Comparison of ENCODE assay signal across 11 cellular contexts in genomic region chr7:75056476-75056875, GRCh38. TPM values are rescaled to one million over a fixed set of nuclear protein-coding genes. Genes with fewer than 3 reads are reported as not detected.
A peak's percentile ranks its signal among the peaks of the same experiment; 100 is the strongest.
DNase-seq lines count a peak whose midpoint lies in the region; TF ChIP-seq lines count a peak whose summit lies in the region.
"Had no signal": no experiment of that assay in that cellular context is flagged by ENCODE, and none has a peak within 500 bp of the region (broad histone marks: within the 10 kb centered on the region; RNA-seq: fewer than 3 reads in every experiment).

No MANE protein-coding gene starts in this region.

- H3K4me3 ChIP-seq in brain microvascular endothelial cell (ENCODE audit: low read depth, low read length): no peak overlapping the region
- no peak overlapping the region for H3K4me3 ChIP-seq in subcutaneous abdominal adipose tissue (ENCODE audit: low read depth in 1 of 5, low read length in 5 of 5)

- peaks cover 34% of the 10 kb centered on the region for H3K4me1 Mint-ChIP-seq in HFFc6 (ENCODE audit: low read depth)

- H3K36me3 ChIP-seq in brain microvascular endothelial cell (replicated peaks) (peaks cover 56% of the 10 kb centered on the region), subcutaneous abdominal adipose tissue (ENCODE audit: control insufficient read depth in 5 of 5, insufficient read depth in 5 of 5, low read length in 5 of 5) (peaks cover 0 to 96% (median 83%) of the 10 kb centered on the region in 5 donors)

- H3K9me3 ChIP-seq in subcutaneous abdominal adipose tissue (ENCODE audit: control insufficient read depth in 5 of 5, low read length in 5 of 5): no peaks in the 10 kb centered on the region

- H3K36me3 Mint-ChIP-seq in HFFc6 (ENCODE audit: low read depth): peaks cover 23% of the 10 kb centered on the region

- no peaks in the 10 kb centered on the region for H3K27me3 ChIP-seq in brain microvascular endothelial cell (replicated peaks)
- no peaks in the 10 kb centered on the region for H3K27me3 ChIP-seq in subcutaneous abdominal adipose tissue (ENCODE audit: control insufficient read depth in 5 of 5, insufficient read depth in 4 of 5, low read length in 5 of 5)

- H3K4me1 ChIP-seq in subcutaneous abdominal adipose tissue (ENCODE audit: control insufficient read depth in 5 of 5, insufficient read depth in 5 of 5, low read length in 5 of 5): peaks cover 6 to 34% (median 27%) of the 10 kb centered on the region in 5 donors
- H3K4me1 ChIP-seq: parathyroid adenoma had no signal

- no peaks in the 10 kb centered on the region; the same call in 1 of the 2 replicates for H3K27me3 Mint-ChIP-seq in HFFc6 (ENCODE audit: insufficient read depth)
- H3K27me3 Mint-ChIP-seq: activated T-cell treated with anti-CD3 and anti-CD28 coated beads, Interleukin-2, amount 50 U/mL, for 24 hours had no signal

- H3K9me3 Mint-ChIP-seq in HFFc6: no peaks in the 10 kb centered on the region
- H3K9me3 Mint-ChIP-seq: activated T-cell treated with anti-CD3 and anti-CD28 coated beads, Interleukin-2, amount 50 U/mL, for 24 hours had no signal

- DNase-seq in HFFc6 (no peak), brain microvascular endothelial cell (peak; percentile 37), left kidney (ENCODE audit: low read depth, low spot score) (peak; percentile 5), DMS114 treated with DMSO at 0.1 percent for 48 hours (lab: John Stamatoyannopoulos, UW; ENCODE audit: unreplicated experiment) (no peak), SHP77 treated with DMSO at 0.1 percent for 48 hours (lab: John Stamatoyannopoulos, UW) (no peak), NCI-H2227 (lab: John Stamatoyannopoulos, UW; ENCODE audit: unreplicated experiment) (no peak)
- no peak for DNase-seq in activated CD4-positive, alpha-beta T cell treated with anti-CD3 and anti-CD28 coated beads, Interleukin-2, amount 50 U/mL, for 4 hours
- DNase-seq: activated T-cell treated with anti-CD3 and anti-CD28 coated beads, Interleukin-2, amount 50 U/mL, for 24 hours; NCI-H1105 treated with DMSO at 0.1 percent for 48 hours had no signal

- H3K4me3 Mint-ChIP-seq in HFFc6: peak overlapping the region; percentile 15; the same call in 1 of the 2 replicates
- H3K4me3 Mint-ChIP-seq: activated T-cell treated with anti-CD3 and anti-CD28 coated beads, Interleukin-2, amount 50 U/mL, for 24 hours had no signal

- peak overlapping the region; percentile 93 for H3K27ac Mint-ChIP-seq in HFFc6

- TF ChIP-seq CTCF in HFFc6 (IDR thresholded peaks at IDR 0.05) (no peak), brain microvascular endothelial cell (IDR thresholded peaks at IDR 0.05; ENCODE audit: low read depth, low read length, missing control alignments) (no peak)

- H3K9ac ChIP-seq in subcutaneous abdominal adipose tissue (ENCODE audit: low read length in 5 of 5): peak overlapping the region in 1 of 5 donors; percentile 42
- H3K9ac ChIP-seq: parathyroid adenoma had no signal

- in situ Hi-C loops in brain microvascular endothelial cell (cut with HindIII; ENCODE audit: low pct_ligation_motif_present, low sequenced_read_pairs): no loop called here

- H3K27ac ChIP-seq in brain microvascular endothelial cell (no peak overlapping the region), subcutaneous abdominal adipose tissue (ENCODE audit: low read depth, low read length) (peak overlapping the region; percentile 45)
- H3K27ac ChIP-seq: parathyroid adenoma had no signal

RNA-seq across cellular contexts. Expression of gene RCC1L, which starts 17.1 kb away (rescaled TPM):
- 10 to 100 TPM; 46.3 to 56.1 (median 49.2) TPM for total RNA-seq in HFFc6 (2021; fragmentation: NEBNext Ultra II Directional; extraction: Animal tissue kit (Norgen Biotek cat#: 25700))

RNA-seq across cellular contexts. Expression of gene GTF2IRD2B, which starts 35.9 kb away (rescaled TPM):
- total RNA-seq in HFFc6 (2021; fragmentation: NEBNext Ultra II Directional; extraction: Animal tissue kit (Norgen Biotek cat#: 25700)): 10 to 100 TPM; 14.7 to 21.8 (median 18.1) TPM

Comparison
In these comparisons a context has a peak if more than half of its experiments do, and no peak if none do; other contexts are left out.
1. DNase-seq: peak in brain microvascular endothelial cell (single experiment) and left kidney (single experiment); none in HFFc6 (single experiment), DMS114 treated with DMSO at 0.1 percent for 48 hours (single experiment), activated CD4-positive, alpha-beta T cell treated with anti-CD3 and anti-CD28 coated beads, Interleukin-2, amount 50 U/mL, for 4 hours (0 of 2), SHP77 treated with DMSO at 0.1 percent for 48 hours (single experiment) and NCI-H2227 (single experiment).